ENCODE assay signal across 1 cellular context in the genomic region with DNA sequence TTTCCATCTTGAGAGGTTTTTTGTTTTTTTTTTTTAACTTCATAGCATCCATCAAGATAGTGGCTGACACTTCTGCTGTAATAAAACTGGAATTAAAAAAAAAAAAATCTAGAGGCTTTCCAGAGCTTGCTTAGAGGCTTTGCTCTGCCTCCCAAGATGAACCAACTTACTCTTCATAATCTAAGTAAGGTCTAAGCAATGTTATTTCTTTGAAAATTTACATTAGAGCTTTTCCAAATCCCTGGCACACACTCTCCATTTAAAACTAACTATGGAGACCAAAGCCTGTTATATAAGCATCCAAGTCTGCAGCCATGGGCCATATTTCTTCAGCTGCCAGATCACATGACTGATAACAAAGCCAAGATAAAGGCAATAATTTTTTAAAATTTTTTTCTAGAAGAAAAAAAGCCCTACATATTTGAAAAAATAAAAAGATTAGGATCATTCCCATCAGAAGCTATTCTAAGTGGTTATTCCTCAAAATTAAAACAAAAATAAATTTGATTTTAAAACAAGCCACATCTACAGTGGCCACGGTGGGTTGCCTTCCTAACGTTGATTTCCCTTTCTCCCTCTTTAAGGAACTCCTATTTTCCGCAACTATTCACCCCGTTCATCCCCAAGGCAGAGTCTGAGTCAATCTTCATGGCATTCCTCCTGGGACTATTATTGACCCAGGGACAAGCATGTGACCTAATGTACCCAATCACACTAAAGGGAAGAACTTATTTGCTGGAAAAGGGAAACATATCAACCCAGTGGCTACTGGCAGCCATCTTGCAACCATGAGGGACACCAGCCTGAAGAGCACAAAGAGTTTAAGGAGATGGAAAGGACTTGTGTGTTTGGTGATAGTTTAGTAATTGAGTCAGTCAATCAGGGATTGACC.
A peak's percentile ranks its signal among the peaks of the same experiment; 100 is the strongest.
TF ChIP-seq lines count a peak whose summit lies in the region.

No MANE protein-coding gene starts in this region.

TF ChIP-seq in K562, 482 proteins besides CTCF, POLR2A, EP300 and RAD21:
- TF ChIP-seq MEIS2 (IDR thresholded peaks at IDR 0.05; ENCODE audit: partially characterized antibody), result peak; percentile 36
- TF ChIP-seq, protein P1, sequence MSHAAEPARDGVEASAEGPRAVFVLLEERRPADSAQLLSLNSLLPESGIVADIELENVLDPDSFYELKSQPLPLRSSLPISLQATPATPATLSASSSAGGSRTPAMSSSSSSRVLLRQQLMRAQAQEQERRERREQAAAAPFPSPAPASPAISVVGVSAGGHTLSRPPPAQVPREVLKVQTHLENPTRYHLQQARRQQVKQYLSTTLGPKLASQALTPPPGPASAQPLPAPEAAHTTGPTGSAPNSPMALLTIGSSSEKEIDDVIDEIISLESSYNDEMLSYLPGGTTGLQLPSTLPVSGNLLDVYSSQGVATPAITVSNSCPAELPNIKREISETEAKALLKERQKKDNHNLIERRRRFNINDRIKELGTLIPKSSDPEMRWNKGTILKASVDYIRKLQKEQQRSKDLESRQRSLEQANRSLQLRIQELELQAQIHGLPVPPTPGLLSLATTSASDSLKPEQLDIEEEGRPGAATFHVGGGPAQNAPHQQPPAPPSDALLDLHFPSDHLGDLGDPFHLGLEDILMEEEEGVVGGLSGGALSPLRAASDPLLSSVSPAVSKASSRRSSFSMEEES (CRISPR knock-in tag; IDR thresholded peaks at IDR 0.05), result peak; percentile 74
- TF ChIP-seq, protein P2, sequence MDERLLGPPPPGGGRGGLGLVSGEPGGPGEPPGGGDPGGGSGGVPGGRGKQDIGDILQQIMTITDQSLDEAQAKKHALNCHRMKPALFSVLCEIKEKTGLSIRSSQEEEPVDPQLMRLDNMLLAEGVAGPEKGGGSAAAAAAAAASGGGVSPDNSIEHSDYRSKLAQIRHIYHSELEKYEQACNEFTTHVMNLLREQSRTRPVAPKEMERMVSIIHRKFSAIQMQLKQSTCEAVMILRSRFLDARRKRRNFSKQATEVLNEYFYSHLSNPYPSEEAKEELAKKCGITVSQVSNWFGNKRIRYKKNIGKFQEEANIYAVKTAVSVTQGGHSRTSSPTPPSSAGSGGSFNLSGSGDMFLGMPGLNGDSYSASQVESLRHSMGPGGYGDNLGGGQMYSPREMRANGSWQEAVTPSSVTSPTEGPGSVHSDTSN (CRISPR knock-in tag; IDR thresholded peaks at IDR 0.05; ENCODE audit: low read depth), result no peak
- TF ChIP-seq, protein P2 (tag; conservative IDR thresholded peaks at IDR 0.05; ENCODE audit: low read depth), result peak; percentile 27; the same call in 1 of the 2 replicates
- no peak for TF ChIP-seq SAP30 (IDR thresholded peaks at IDR 0.05; ENCODE audit: borderline replicate concordance, insufficient read depth, low read depth, low read length, poor library complexity, severe bottlenecking)
- no peak for TF ChIP-seq SP1 (CRISPR knock-in tag; IDR thresholded peaks at IDR 0.05)
